ENCODE assay signal across 9 cellular contexts in genomic region chr1:100353988-100354387, GRCh38. TPM values are rescaled to one million over a fixed set of nuclear protein-coding genes. Genes with fewer than 3 reads are reported as not detected.
A peak's percentile ranks its signal among the peaks of the same experiment; 100 is the strongest.
DNase-seq lines count a peak whose midpoint lies in the region; ATAC-seq, FAIRE-seq and TF ChIP-seq lines count a peak whose summit lies in the region.
"Had no signal": no experiment of that assay in that cellular context is flagged by ENCODE, and none has a peak within 500 bp of the region (broad histone marks: within the 10 kb centered on the region; RNA-seq: fewer than 3 reads in every experiment).

No MANE protein-coding gene starts in this region.

- H3K4me1 Mint-ChIP-seq in WTC11: peaks cover 32% of the 10 kb centered on the region

- H3K9me3 ChIP-seq in left ventricle myocardium inferior (replicated peaks) (no peaks in the 10 kb centered on the region), kidney (ENCODE audit: control insufficient read depth in 1 of 2, low read length in 2 of 2) (no peaks in the 10 kb centered on the region), upper lobe of right lung (no peaks in the 10 kb centered on the region)

- no peak for FAIRE-seq in kidney (lab: Jason Lieb, UNC)
- FAIRE-seq: endometrium had no signal

- H3K9me3 Mint-ChIP-seq in WTC11: no peaks in the 10 kb centered on the region

- peak overlapping the region; percentile 98 for H3K4me3 Mint-ChIP-seq in WTC11

- no peaks in the 10 kb centered on the region for H3K27me3 ChIP-seq in left ventricle myocardium inferior (ENCODE audit: low read depth)
- no peaks in the 10 kb centered on the region for H3K27me3 ChIP-seq in upper lobe of right lung

- H3K36me3 ChIP-seq in left ventricle myocardium inferior: no peaks in the 10 kb centered on the region
- no peaks in the 10 kb centered on the region for H3K36me3 ChIP-seq in kidney (ENCODE audit: control insufficient read depth in 1 of 2, insufficient read depth in 2 of 2, low read length in 2 of 2)
- no peaks in the 10 kb centered on the region for H3K36me3 ChIP-seq in upper lobe of right lung

- H3K27me3 Mint-ChIP-seq in WTC11 (ENCODE audit: low read depth): no peaks in the 10 kb centered on the region; the same call in 1 of the 2 replicates

- TF ChIP-seq CTCF in left ventricle myocardium inferior (IDR thresholded peaks at IDR 0.05; ENCODE audit: borderline replicate concordance) (no peak), WTC11 (IDR thresholded peaks at IDR 0.05) (no peak), kidney (IDR thresholded peaks at IDR 0.05; ENCODE audit: borderline replicate concordance, extremely low read depth, insufficient read depth) (no peak), upper lobe of right lung (IDR thresholded peaks at IDR 0.05) (no peak)

- no peak overlapping the region for H3K27ac Mint-ChIP-seq in WTC11

- POLR2A ChIA-PET in WTC11 (lab: Charles Lee): interaction anchor here (2.1 to 4.4 kb wide), 4 partner anchors 11 to 104 kb away, joined by 5 to 34 read pairs (median 14); partner anchors contain the start of genes DBT and RTCA

- intact Hi-C loops in left ventricle myocardium inferior (cut with micrococcal nuclease) (loop anchor here (10.0 kb wide), 1 partner anchor 91 kb away; no protein-coding TSS in a partner anchor), cardiac septum (cut with DNase I) (loop anchor here (2.0 to 5.0 kb wide), 5 partner anchors 47 to 317 kb away; partner anchors contain the start of genes SASS6 and TRMT13), kidney (cut with DNase I) (no loop called here), upper lobe of right lung (cut with DNase I) (no loop called here)

- H3K9ac ChIP-seq in kidney (ENCODE audit: low read length in 2 of 2): peak overlapping the region in 1 of 2 donors; percentile 89

- no peaks in the 10 kb centered on the region for H3K36me3 Mint-ChIP-seq in WTC11

- no peak for ATAC-seq in WTC11
- no peak for ATAC-seq in upper lobe of right lung

- H3K27ac ChIP-seq in left ventricle myocardium inferior (replicated peaks) (peak overlapping the region; percentile 0), kidney (ENCODE audit: low read depth in 2 of 2, low read length in 2 of 2) (no peak overlapping the region), upper lobe of right lung (no peak overlapping the region)

- DNase-seq in left ventricle myocardium inferior (no peak), cardiac septum (ENCODE audit: low spot score) (no peak), WTC11 (ENCODE audit: low spot score) (no peak), kidney (no peak), upper lobe of right lung (no peak), NCI-H1694 treated with DMSO at 0.1 percent for 48 hours (lab: John Stamatoyannopoulos, UW) (no peak), CD1c-positive myeloid dendritic cell (ENCODE audit: extremely low spot score) (no peak), anterior cingulate cortex (lab: John Stamatoyannopoulos, UW) (no peak)

- H3K4me3 ChIP-seq in left ventricle myocardium inferior (peak overlapping the region; percentile 98), kidney (ENCODE audit: low read length in 2 of 2) (peak overlapping the region; percentile 80 to 93), upper lobe of right lung (peak overlapping the region; percentile 83)

- CTCF ChIA-PET in WTC11 (lab: Charles Lee): interaction anchor here (0.6 to 3.3 kb wide), 6 partner anchors 9 to 110 kb away, joined by 3 to 17 read pairs (median 6); no protein-coding TSS in a partner anchor

- H3K4me1 ChIP-seq in left ventricle myocardium inferior: peaks cover 73% of the 10 kb centered on the region
- peaks cover 7 to 9% of the 10 kb centered on the region in 2 donors for H3K4me1 ChIP-seq in kidney (ENCODE audit: control insufficient read depth in 1 of 2, insufficient read depth in 1 of 2, low read depth in 1 of 2, low read length in 2 of 2)
- peaks cover 13% of the 10 kb centered on the region for H3K4me1 ChIP-seq in upper lobe of right lung

TF ChIP-seq in WTC11, 78 proteins besides CTCF, POLR2A, EP300 and RAD21 (continues in another document):
- TF ChIP-seq IRF1 (CRISPR knock-in tag; IDR thresholded peaks at IDR 0.05) (no peak), ZNF219 (CRISPR knock-in tag; IDR thresholded peaks at IDR 0.05; ENCODE audit: borderline replicate concordance) (no peak), ARID4B (CRISPR knock-in tag; IDR thresholded peaks at IDR 0.05; ENCODE audit: borderline replicate concordance) (no peak), ZNF121 (CRISPR knock-in tag; IDR thresholded peaks at IDR 0.05) (no peak), EMX1 (CRISPR knock-in tag; IDR thresholded peaks at IDR 0.05) (no peak), ZBTB43 (CRISPR knock-in tag; IDR thresholded peaks at IDR 0.05) (no peak), ZNF232 (CRISPR knock-in tag; IDR thresholded peaks at IDR 0.05) (no peak), HMGA2 (CRISPR knock-in tag; IDR thresholded peaks at IDR 0.05) (no peak), IRF2 (CRISPR knock-in tag; IDR thresholded peaks at IDR 0.05; ENCODE audit: borderline replicate concordance, low read depth) (no peak), E2F5 (CRISPR knock-in tag; IDR thresholded peaks at IDR 0.05) (no peak), JAZF1 (CRISPR knock-in tag; IDR thresholded peaks at IDR 0.05) (no peak), ETV6 (CRISPR knock-in tag; IDR thresholded peaks at IDR 0.05) (no peak)

RNA-seq across cellular contexts. Expression of gene CDC14A, which starts 1.7 kb away (rescaled TPM):
- 2.4 TPM for total RNA-seq in left ventricle myocardium inferior
- 4.9 TPM for total RNA-seq in cardiac septum
- total RNA-seq in WTC11 (2021): 8.7 to 11.1 TPM (median 10.3 TPM) in 3 replicates
- total RNA-seq in kidney: 11.9 TPM
- 4.7 TPM for polyA plus RNA-seq in kidney (ENCODE audit: insufficient read depth, low read depth, low replicate concordance)
- 12.0 TPM for total RNA-seq in upper lobe of right lung

Comparison
In these comparisons a context has a peak if more than half of its experiments do, and no peak if none do; other contexts are left out.
1. intact Hi-C loops: an anchor here in left ventricle myocardium inferior (10.0 kb wide) and cardiac septum (2.0 to 5.0 kb wide); none called in kidney and upper lobe of right lung.